ENCODE assay signal across 10 cellular contexts in the genomic region with DNA sequence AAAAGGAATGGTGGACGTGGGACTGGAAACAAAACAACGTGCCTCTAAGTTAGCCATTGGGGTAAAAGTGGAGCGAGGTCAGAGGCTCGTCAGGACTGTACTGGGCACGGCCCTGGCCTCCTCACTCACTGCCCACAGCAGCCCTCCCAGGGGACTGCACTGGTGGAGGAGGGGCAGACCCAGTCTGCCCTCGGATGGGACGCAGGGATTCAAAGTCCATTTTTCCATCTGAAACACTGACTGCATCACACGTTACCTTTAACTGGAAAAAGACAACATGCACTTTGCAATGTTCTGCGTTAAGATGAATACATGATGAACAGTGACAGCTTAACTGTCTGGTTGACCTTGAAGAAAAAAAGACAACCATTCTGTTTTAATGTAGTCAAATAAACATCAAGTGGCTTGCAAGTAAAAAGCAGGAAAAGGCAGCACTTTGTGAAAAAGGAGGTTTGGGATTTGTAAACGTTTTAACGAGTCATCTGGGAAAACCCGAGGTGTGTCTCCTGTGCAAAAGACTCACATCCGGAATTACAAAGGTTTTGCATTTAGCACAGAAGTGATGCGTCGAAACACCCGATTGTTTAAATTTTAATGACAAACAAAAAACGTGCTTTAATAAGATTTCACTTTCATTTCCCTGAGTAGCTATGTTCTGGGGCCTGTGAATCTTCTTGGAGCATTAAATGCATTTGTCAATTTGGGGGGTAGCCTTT. TPM values are rescaled to one million over a fixed set of nuclear protein-coding genes. Genes with fewer than 3 reads are reported as not detected.
DNase-seq lines count a peak whose midpoint lies in the region; ATAC-seq and TF ChIP-seq lines count a peak whose summit lies in the region.
"Had no signal": no experiment of that assay in that cellular context is flagged by ENCODE, and none has a peak within 500 bp of the region (broad histone marks: within the 10 kb centered on the region; RNA-seq: fewer than 3 reads in every experiment).

No MANE protein-coding gene starts in this region.

- no peak overlapping the region for H3K4me3 ChIP-seq in CD4-positive, alpha-beta memory T cell (ENCODE audit: low read length in 2 of 2)
- peak overlapping the region; percentile 4 for H3K4me3 ChIP-seq in lower lobe of right lung
- H3K4me3 ChIP-seq: Peyer's patch had no signal

- no peak for TF ChIP-seq CTCF in lower lobe of right lung (IDR thresholded peaks at IDR 0.05)

- H3K27me3 Mint-ChIP-seq in CD4-positive, alpha-beta memory T cell = no peaks in the 10 kb centered on the region
- no peaks in the 10 kb centered on the region for H3K27me3 Mint-ChIP-seq in activated CD4-positive, alpha-beta memory T cell treated with anti-CD3 and anti-CD28 coated beads, Interleukin-2, amount 10 ng/mL, durations not matched to agents 7 days and 5 days

- H3K4me1 ChIP-seq in CD4-positive, alpha-beta memory T cell (ENCODE audit: insufficient read depth, low read length) = peaks cover 67% of the 10 kb centered on the region
- peaks cover 22% of the 10 kb centered on the region for H3K4me1 ChIP-seq in lower lobe of right lung

- no peaks in the 10 kb centered on the region for H3K9me3 ChIP-seq in CD4-positive, alpha-beta memory T cell (ENCODE audit: control insufficient read depth in 1 of 2, low read length in 2 of 2)
- no peaks in the 10 kb centered on the region for H3K9me3 ChIP-seq in lower lobe of right lung
- H3K9me3 ChIP-seq: Peyer's patch had no signal

- no peak for ATAC-seq in lower lobe of right lung
- no peak for ATAC-seq in GM21528 (IDR thresholded peaks at IDR 0.05; ENCODE audit: low FRiP score, unreplicated experiment)

- no peaks in the 10 kb centered on the region for H3K27me3 ChIP-seq in CD4-positive, alpha-beta memory T cell (ENCODE audit: insufficient read depth, low read length)
- no peaks in the 10 kb centered on the region for H3K27me3 ChIP-seq in lower lobe of right lung (ENCODE audit: low read depth)
- H3K27me3 ChIP-seq: Peyer's patch had no signal

- peaks cover 47 to 82% (median 66%) of the 10 kb centered on the region in 4 donors for H3K4me1 Mint-ChIP-seq in CD4-positive, alpha-beta memory T cell
- peaks cover 72% of the 10 kb centered on the region for H3K4me1 Mint-ChIP-seq in activated CD4-positive, alpha-beta memory T cell treated with anti-CD3 and anti-CD28 coated beads, Interleukin-2, amount 10 ng/mL, durations not matched to agents 7 days and 5 days

- H3K9me3 Mint-ChIP-seq in CD4-positive, alpha-beta memory T cell = peaks cover 0 to 6% (median 0%) of the 10 kb centered on the region in 8 donors
- no peaks in the 10 kb centered on the region for H3K9me3 Mint-ChIP-seq in activated CD4-positive, alpha-beta memory T cell treated with anti-CD3 and anti-CD28 coated beads, Interleukin-2, amount 10 ng/mL, durations not matched to agents 7 days and 5 days

- CTCF ChIA-PET in CD4-positive, alpha-beta memory T cell (lab: Charles Lee; ENCODE audit: partially characterized antibody) = interaction anchor here (1.2 to 3.3 kb wide), 5 partner anchors 9 to 520 kb away, joined by 3 to 14 read pairs (median 3); no protein-coding TSS in a partner anchor
- CTCF ChIA-PET in activated CD4-positive, alpha-beta memory T cell treated with anti-CD3 and anti-CD28 coated beads, Interleukin-2, amount 10 ng/mL, durations not matched to agents 7 days and 5 days (lab: Charles Lee) = interaction anchor here (1.0 kb wide), 1 partner anchor 16 kb away, joined by 3 read pairs; no protein-coding TSS in a partner anchor

- peak overlapping the region; percentile 20 for H3K27ac ChIP-seq in CD4-positive, alpha-beta memory T cell (ENCODE audit: low read depth, low read length)
- no peak overlapping the region for H3K27ac ChIP-seq in lower lobe of right lung

- POLR2A ChIA-PET in CD4-positive, alpha-beta memory T cell (lab: Charles Lee; ENCODE audit: partially characterized antibody) = interaction anchor here (1.2 to 7.5 kb wide), 10 partner anchors 9 to 180 kb away, joined by 3 to 201 read pairs (median 12); partner anchors contain the start of gene KLF6
- POLR2A ChIA-PET in activated CD4-positive, alpha-beta memory T cell treated with anti-CD3 and anti-CD28 coated beads, Interleukin-2, amount 10 ng/mL, durations not matched to agents 7 days and 5 days (lab: Charles Lee) = interaction anchor here (0.7 to 6.8 kb wide), 8 partner anchors 8 to 593 kb away, joined by 3 to 164 read pairs (median 12); partner anchors contain the start of genes KLF6 and PITRM1

- peak overlapping the region; percentile 31 to 90 (median 83) for H3K27ac Mint-ChIP-seq in CD4-positive, alpha-beta memory T cell
- peak overlapping the region; percentile 74 for H3K27ac Mint-ChIP-seq in activated CD4-positive, alpha-beta memory T cell treated with anti-CD3 and anti-CD28 coated beads, Interleukin-2, amount 10 ng/mL, durations not matched to agents 7 days and 5 days

- peak in 1 of 5 donors; percentile 6 for DNase-seq in CD4-positive, alpha-beta memory T cell
- DNase-seq in HT1080 (ENCODE audit: low read depth) (peak; percentile 56), lower lobe of right lung (no peak), NCI-H446 treated with DMSO at 0.1 percent for 48 hours (lab: John Stamatoyannopoulos, UW) (no peak)
- DNase-seq in activated CD4-positive, alpha-beta memory T cell treated with anti-CD3 and anti-CD28 coated beads, Interleukin-2, amount 10 ng/mL, durations not matched to agents 7 days and 5 days = no peak
- no peak for DNase-seq in activated CD4-positive, CD25-positive, alpha-beta regulatory T cell treated with anti-CD3 and anti-CD28 coated beads, Interleukin-2, amount 50 U/mL, for 72 hours
- DNase-seq: stimulated activated CD4-positive, alpha-beta T cell treated with anti-CD3 and anti-CD28 coated beads, Interleukin-4, amount 100 ng/mL, for 4 hours; stimulated activated naive CD4-positive, alpha-beta T cell treated with Interleukin-2 at 50 U/mL for 16 hours had no signal

- no peaks in the 10 kb centered on the region for H3K36me3 Mint-ChIP-seq in CD4-positive, alpha-beta memory T cell
- peaks cover 7% of the 10 kb centered on the region for H3K36me3 Mint-ChIP-seq in activated CD4-positive, alpha-beta memory T cell treated with anti-CD3 and anti-CD28 coated beads, Interleukin-2, amount 10 ng/mL, durations not matched to agents 7 days and 5 days (ENCODE audit: low read depth)

- intact Hi-C loops in CD4-positive, alpha-beta memory T cell (cut with micrococcal nuclease) = no loop called here
- intact Hi-C loops in lower lobe of right lung (cut with DNase I) = no loop called here

- H3K36me3 ChIP-seq in CD4-positive, alpha-beta memory T cell (ENCODE audit: insufficient read depth, low read length) = no peaks in the 10 kb centered on the region
- H3K36me3 ChIP-seq in lower lobe of right lung = no peaks in the 10 kb centered on the region
- H3K36me3 ChIP-seq: Peyer's patch had no signal

- H3K4me3 Mint-ChIP-seq in CD4-positive, alpha-beta memory T cell = peak overlapping the region in 7 of 8 donors; percentile 25 to 86 (median 83)
- H3K4me3 Mint-ChIP-seq in activated CD4-positive, alpha-beta memory T cell treated with anti-CD3 and anti-CD28 coated beads, Interleukin-2, amount 10 ng/mL, durations not matched to agents 7 days and 5 days = no peak overlapping the region

RNA-seq across cellular contexts. Expression of gene KLF6, which starts 18.8 kb away (rescaled TPM):
- total RNA-seq in CD4-positive, alpha-beta memory T cell = 100 to 1,000 TPM; 291 to 311 TPM
- 100 to 1,000 TPM; 814 to 865 TPM for polyA plus RNA-seq in CD4-positive, alpha-beta memory T cell
- total RNA-seq in HT1080 (2014; rRNA removed; shearing (Covaris generic)) = 59.7 and 93.0 TPM in 2 replicates
- polyA plus RNA-seq in HT1080 (2015; cell fraction: cytosol; rRNA removed) = 75.1 and 87.5 TPM in 2 replicates
- polyA plus RNA-seq in HT1080 (2015; cell fraction: nucleus; rRNA removed) = 247 and 255 TPM in 2 replicates
- 100 to 1,000 TPM; 220 to 228 TPM for total RNA-seq in activated CD4-positive, alpha-beta memory T cell treated with anti-CD3 and anti-CD28 coated beads, Interleukin-2, amount 10 ng/mL, durations not matched to agents 7 days and 5 days
- 242 TPM for total RNA-seq in lower lobe of right lung
